In genomic region chr17:30716461-30717289, GRCh38 we compare ENCODE assay signal across 9 cellular contexts.
DNase-seq lines count a peak whose midpoint lies in the region; ATAC-seq and TF ChIP-seq lines count a peak whose summit lies in the region.
"Had no signal": no experiment of that assay in that cellular context is flagged by ENCODE, and none has a peak within 500 bp of the region (broad histone marks: within the 10 kb centered on the region; RNA-seq: fewer than 3 reads in every experiment).

No MANE protein-coding gene starts in this region.

- H3K4me1 ChIP-seq in right atrium auricular region = no peaks in the 10 kb centered on the region
- H3K4me1 ChIP-seq in upper lobe of right lung = no peaks in the 10 kb centered on the region
- H3K4me1 ChIP-seq: breast epithelium had no signal

- H3K9me3 ChIP-seq in right atrium auricular region (no peaks in the 10 kb centered on the region), upper lobe of right lung (no peaks in the 10 kb centered on the region)
- H3K9me3 ChIP-seq: breast epithelium had no signal

- no peak overlapping the region for H3K27ac ChIP-seq in right atrium auricular region
- no peak overlapping the region for H3K27ac ChIP-seq in upper lobe of right lung
- H3K27ac ChIP-seq: breast epithelium had no signal

- no peak for ATAC-seq in left cardiac atrium
- ATAC-seq in upper lobe of right lung = no peak
- ATAC-seq in HG02938 (IDR thresholded peaks at IDR 0.05; ENCODE audit: unreplicated experiment) = no peak
- no peak for ATAC-seq in HG03097 (IDR thresholded peaks at IDR 0.05; ENCODE audit: low FRiP score, unreplicated experiment)

- intact Hi-C loops in left cardiac atrium (cut with DNase I) = loop anchor here in 1 of 2 donors (5.0 kb wide), 1 partner anchor 239 kb away; the partner anchor contains the start of gene GOSR1
- intact Hi-C loops in upper lobe of right lung (cut with DNase I) = no loop called here

- TF ChIP-seq CTCF in right atrium auricular region (IDR thresholded peaks at IDR 0.05) (no peak), upper lobe of right lung (IDR thresholded peaks at IDR 0.05) (no peak)

- peak; percentile 12 for DNase-seq in left cardiac atrium
- no peak for DNase-seq in right atrium auricular region (ENCODE audit: low spot score)
- DNase-seq in NCI-H82 treated with DMSO at 0.1 percent for 48 hours (lab: John Stamatoyannopoulos, UW; ENCODE audit: unreplicated experiment) = peak; percentile 23
- DNase-seq in fibroblast of gingiva (ENCODE audit: low read depth) = peak; percentile 45
- DNase-seq in upper lobe of right lung = peak; percentile 60
- DNase-seq in SHP77 treated with DMSO at 0.1 percent for 48 hours (lab: John Stamatoyannopoulos, UW) = no peak

- H3K36me3 ChIP-seq in right atrium auricular region (no peaks in the 10 kb centered on the region), upper lobe of right lung (no peaks in the 10 kb centered on the region)
- H3K36me3 ChIP-seq: breast epithelium had no signal

- no peak overlapping the region for H3K4me3 ChIP-seq in right atrium auricular region
- no peak overlapping the region for H3K4me3 ChIP-seq in upper lobe of right lung
- H3K4me3 ChIP-seq: breast epithelium had no signal

- no peaks in the 10 kb centered on the region for H3K27me3 ChIP-seq in right atrium auricular region
- H3K27me3 ChIP-seq in upper lobe of right lung = no peaks in the 10 kb centered on the region
- H3K27me3 ChIP-seq: breast epithelium had no signal

Comparison
In these comparisons a context has a peak if more than half of its experiments do, and no peak if none do; other contexts are left out.
1. DNase-seq: peak in left cardiac atrium (single experiment), NCI-H82 treated with DMSO at 0.1 percent for 48 hours (single experiment), fibroblast of gingiva (single experiment) and upper lobe of right lung (single experiment); none in right atrium auricular region (single experiment) and SHP77 treated with DMSO at 0.1 percent for 48 hours (single experiment).